24 cellular contexts compared by ENCODE assay signal in genomic region chr7:120609136-120609753, GRCh38.
A peak's percentile ranks its signal among the peaks of the same experiment; 100 is the strongest.
DNase-seq lines count a peak whose midpoint lies in the region.
"Had no signal": no experiment of that assay in that cellular context is flagged by ENCODE, and none has a peak within 500 bp of the region (broad histone marks: within the 10 kb centered on the region; RNA-seq: fewer than 3 reads in every experiment).

No MANE protein-coding gene starts in this region.

- no peaks in the 10 kb centered on the region for H3K27me3 ChIP-seq in SJCRH30
- H3K27me3 ChIP-seq in mesendoderm (ENCODE audit: insufficient read depth, low read length, poor library complexity): no peaks in the 10 kb centered on the region

- peak; percentile 0 for DNase-seq in COR-L47 (lab: John Stamatoyannopoulos, UW)
- peak; percentile 44 for DNase-seq in NCI-H2227 (lab: John Stamatoyannopoulos, UW; ENCODE audit: unreplicated experiment)
- peak in 1 of 2 experiments; percentile 28 for DNase-seq in SJCRH30
- peak; percentile 5 for DNase-seq in left kidney (ENCODE audit: low read depth, low spot score)
- DNase-seq in mesendoderm: no peak
- no peak for DNase-seq in C1 segment of cervical spinal cord (lab: John Stamatoyannopoulos, UW)
- DNase-seq in NCI-H1048 (lab: John Stamatoyannopoulos, UW): no peak
- DNase-seq: AML-193; CD8-positive, alpha-beta T cell; DMS 273 treated with DMSO at 0.1 percent for 48 hours; DND-41; NCI-H1092; NCI-H1436; NCI-H187; NCI-H2107; NCI-H226; NCI-H510A treated with DMSO at 0.1 percent for 48 hours; NCI-H82; NK-92 treated with Interleukin-12 subunit alpha and Interleukin-12 subunit beta, amount 100 ng/mL, for 24 hours; SHP77; T-helper 1 cell had no signal

- no peaks in the 10 kb centered on the region for H3K36me3 ChIP-seq in SJCRH30
- no peaks in the 10 kb centered on the region for H3K36me3 ChIP-seq in mesendoderm (ENCODE audit: control insufficient read depth, insufficient read depth, low read length)

- H4K8ac ChIP-seq in mesendoderm (ENCODE audit: low read depth, low read length): no peak overlapping the region

- H3K4me1 ChIP-seq in SJCRH30 (peaks cover 9% of the 10 kb centered on the region), mesendoderm (ENCODE audit: control insufficient read depth, low read depth, low read length) (no peaks in the 10 kb centered on the region)

- no peak overlapping the region for H3K56ac ChIP-seq in mesendoderm (ENCODE audit: low read length)

- H2BK5ac ChIP-seq in mesendoderm (ENCODE audit: low read length): no peak overlapping the region

- no peak overlapping the region for H2BK15ac ChIP-seq in mesendoderm (replicated peaks; ENCODE audit: low read depth)

- H4K5ac ChIP-seq in mesendoderm (ENCODE audit: low read length): no peak overlapping the region

- no peak overlapping the region for H2AK5ac ChIP-seq in mesendoderm (ENCODE audit: low read length)

- H3K4me3 ChIP-seq in SJCRH30: no peak overlapping the region
- no peak overlapping the region for H3K4me3 ChIP-seq in mesendoderm (ENCODE audit: low read length)

- H3K9ac ChIP-seq in mesendoderm (ENCODE audit: low read length): no peak overlapping the region

- H2BK120ac ChIP-seq in mesendoderm (ENCODE audit: low read depth, low read length): no peak overlapping the region

- no peak overlapping the region for H3K23ac ChIP-seq in mesendoderm (ENCODE audit: low read length)

- peak overlapping the region; percentile 26; the same call in 1 of the 2 replicates for H3K27ac ChIP-seq in SJCRH30
- no peak overlapping the region for H3K27ac ChIP-seq in mesendoderm (ENCODE audit: low read depth, low read length)
- H3K27ac ChIP-seq: C4-2B, HL-60, RWPE1 had no signal

- WGBS in mesendoderm (ENCODE audit: extremely low coverage, insufficient coverage, low lambda C conversion rate): no CpG with 5 or more reads among the region's 7 CpGs

- no peaks in the 10 kb centered on the region for H3K79me2 ChIP-seq in mesendoderm (ENCODE audit: control insufficient read depth, insufficient read depth, low read length)

- no peak overlapping the region for H3K4ac ChIP-seq in mesendoderm (ENCODE audit: low read depth, low read length)

- no peaks in the 10 kb centered on the region for H3K79me1 ChIP-seq in mesendoderm (ENCODE audit: low read length)

- no peaks in the 10 kb centered on the region for H3K9me3 ChIP-seq in SJCRH30 (replicated peaks)

- H3K4me2 ChIP-seq in mesendoderm (ENCODE audit: low read length): no peak overlapping the region

- H3K18ac ChIP-seq in mesendoderm (ENCODE audit: low read length): no peak overlapping the region

Comparison
In these comparisons a context has a peak if more than half of its experiments do, and no peak if none do; other contexts are left out.
1. DNase-seq: peak in COR-L47 (single experiment), NCI-H2227 (single experiment) and left kidney (single experiment); none in mesendoderm (single experiment), C1 segment of cervical spinal cord (0 of 14) and NCI-H1048 (single experiment).